Comparison of ENCODE assay signal across 15 cellular contexts in genomic region chr15:69712999-69713398, GRCh38.
DNase-seq lines count a peak whose midpoint lies in the region; ATAC-seq and TF ChIP-seq lines count a peak whose summit lies in the region.
"Had no signal": no experiment of that assay in that cellular context is flagged by ENCODE, and none has a peak within 500 bp of the region (broad histone marks: within the 10 kb centered on the region; RNA-seq: fewer than 3 reads in every experiment).

No MANE protein-coding gene starts in this region.

- dilution Hi-C loops in mammary epithelial cell (cut with HindIII; ENCODE audit: low sequenced_read_pairs): loop anchor here (5.0 kb wide), 2 partner anchors 44 to 111 kb away; no protein-coding TSS in a partner anchor

- H3K4me1 ChIP-seq in breast epithelium (no peaks in the 10 kb centered on the region), mammary epithelial cell (ENCODE audit: insufficient read depth, low read length) (peaks cover 6% of the 10 kb centered on the region), PC-3 (ENCODE audit: insufficient read depth, low read length) (peaks cover 25% of the 10 kb centered on the region), aorta (ENCODE audit: control insufficient read depth in 1 of 2, insufficient read depth in 2 of 2, low read length in 2 of 2) (no peaks in the 10 kb centered on the region)

- H3K27ac ChIP-seq in breast epithelium: peak overlapping the region; percentile 25 to 57
- no peak overlapping the region for H3K27ac ChIP-seq in mammary epithelial cell (ENCODE audit: insufficient read depth, low read depth, low read length)
- no peak overlapping the region for H3K27ac ChIP-seq in PC-3 (ENCODE audit: low read length)
- H3K27ac ChIP-seq in aorta (ENCODE audit: low read depth in 1 of 2, low read length in 2 of 2): no peak overlapping the region

- peak overlapping the region; percentile 89 to 96 (median 94) for H3K27ac Mint-ChIP-seq in immature natural killer cell
- H3K27ac Mint-ChIP-seq: B cell had no signal

- CTCF ChIA-PET in mammary epithelial cell (lab: Charles Lee; ENCODE audit: low non-redundant PET) (no interaction called here), PC-3 (lab: Charles Lee) (no interaction called here)

- H3K4me3 Mint-ChIP-seq in immature natural killer cell: peak overlapping the region in 2 of 5 donors; percentile 18
- H3K4me3 Mint-ChIP-seq: B cell had no signal

- peaks cover 54 to 80% of the 10 kb centered on the region in 2 donors for H3K4me1 Mint-ChIP-seq in immature natural killer cell

- H3K4me3 ChIP-seq in breast epithelium: no peak overlapping the region
- no peak overlapping the region for H3K4me3 ChIP-seq in mammary epithelial cell (replicated peaks in 1 of 3; ENCODE audit: insufficient read depth in 1 of 3, low read depth in 2 of 3, low read length in 3 of 3)
- H3K4me3 ChIP-seq in PC-3 (ENCODE audit: low read length): no peak overlapping the region
- no peak overlapping the region for H3K4me3 ChIP-seq in aorta (ENCODE audit: low read length in 2 of 2)

- H4K20me1 ChIP-seq in mammary epithelial cell (ENCODE audit: insufficient read depth, low read length): no peaks in the 10 kb centered on the region
- no peaks in the 10 kb centered on the region for H4K20me1 ChIP-seq in PC-3 (ENCODE audit: low read length)

- BruUV-seq in mammary epithelial cell (replicated peaks; lab: Mats Ljungman, UMichigan) (no TSS peak), PC-3 (replicated peaks; lab: Mats Ljungman, UMichigan) (no TSS peak)

- no peak for DNase-seq in breast epithelium (ENCODE audit: low spot score in 2 of 2)
- no peak for DNase-seq in mammary epithelial cell
- peak; percentile 59 for DNase-seq in PC-3
- no peak for DNase-seq in immature natural killer cell
- no peak for DNase-seq in DMS79 (lab: John Stamatoyannopoulos, UW)
- no peak for DNase-seq in G401 (ENCODE audit: low spot score)
- no peak for DNase-seq in aorta
- DNase-seq: activated CD4-positive, CD25-positive, alpha-beta regulatory T cell; activated T-cell treated with anti-CD3 and anti-CD28 coated beads, Interleukin-2, amount 50 U/mL, for 1 hour; EL; glutamatergic neuron; kidney; NCI-H510A had no signal

- 94% methylated on average over 2 of the region's 2 CpGs for WGBS in mammary epithelial cell (ENCODE audit: low coverage, missing lambda C conversion rate)
- WGBS in aorta, 2 donors: 88 to 90% methylated on average over 2 of the region's 2 CpGs

- POLR2A ChIA-PET in PC-3 (lab: Charles Lee; ENCODE audit: unreplicated experiment): no interaction called here

- peaks cover 3 to 10% (median 3%) of the 10 kb centered on the region in 3 donors for H3K36me3 Mint-ChIP-seq in immature natural killer cell

- peaks cover 12 to 20% (median 17%) of the 10 kb centered on the region in 3 donors for H3K27me3 Mint-ChIP-seq in immature natural killer cell (ENCODE audit: low read depth in 3 of 3)

- H3K9me3 Mint-ChIP-seq in immature natural killer cell: peaks cover 3 to 17% (median 10%) of the 10 kb centered on the region in 6 donors

- H3K9me3 ChIP-seq in breast epithelium: peaks cover 10 to 13% of the 10 kb centered on the region in 2 donors
- peaks cover 11% of the 10 kb centered on the region for H3K9me3 ChIP-seq in mammary epithelial cell (replicated peaks; ENCODE audit: insufficient read depth, low read length)
- H3K9me3 ChIP-seq in PC-3 (ENCODE audit: low read length): no peaks in the 10 kb centered on the region
- H3K9me3 ChIP-seq in aorta (ENCODE audit: control insufficient read depth, low read length): peaks cover 3% of the 10 kb centered on the region

- intact Hi-C loops in breast epithelium (cut with DNase I; ENCODE audit: low total_unique reads): loop anchor here (10.0 kb wide), 1 partner anchor 58 kb away; no protein-coding TSS in a partner anchor
- intact Hi-C loops in mammary epithelial cell (cut with micrococcal nuclease): no loop called here
- intact Hi-C loops in PC-3 (cut with micrococcal nuclease): no loop called here
- intact Hi-C loops in aorta (cut with DNase I): no loop called here

- in situ Hi-C loops in mammary epithelial cell (cut with MboI; ENCODE audit: low sequenced_read_pairs in 2 of 2): loop anchor here in 1 of 2 donors (25.0 kb wide), 1 partner anchor 201 kb away; no protein-coding TSS in a partner anchor
- in situ Hi-C loops in G401 (cut with HindIII; ENCODE audit: low sequenced_read_pairs): no loop called here

- TF ChIP-seq POLR2A in breast epithelium (IDR thresholded peaks at IDR 0.05): no peak

- H3K36me3 ChIP-seq in breast epithelium: no peaks in the 10 kb centered on the region
- H3K36me3 ChIP-seq in mammary epithelial cell (ENCODE audit: insufficient read depth, low read length): no peaks in the 10 kb centered on the region
- H3K36me3 ChIP-seq in PC-3 (ENCODE audit: low read depth, low read length): no peaks in the 10 kb centered on the region
- H3K36me3 ChIP-seq in aorta (ENCODE audit: control insufficient read depth in 1 of 2, insufficient read depth in 2 of 2, low read length in 1 of 2): no peaks in the 10 kb centered on the region

- H3K9me2 ChIP-seq in PC-3 (replicated peaks; ENCODE audit: low read length): no peaks in the 10 kb centered on the region

- H2AFZ ChIP-seq in mammary epithelial cell (ENCODE audit: low read depth, low read length) (no peak overlapping the region), PC-3 (ENCODE audit: low read length) (no peak overlapping the region)

- TF ChIP-seq CTCF in breast epithelium (IDR thresholded peaks at IDR 0.05): no peak
- no peak for TF ChIP-seq CTCF in mammary epithelial cell (conservative IDR thresholded peaks at IDR 0.05 in 1 of 2, IDR thresholded peaks at IDR 0.05 in 1 of 2; ENCODE audit: extremely low read depth in 1 of 2, insufficient read depth in 1 of 2, low read depth in 1 of 2, low read length in 2 of 2)
- no peak for TF ChIP-seq CTCF in PC-3 (conservative IDR thresholded peaks at IDR 0.05; ENCODE audit: low read depth, low read length)

- H3K9ac ChIP-seq in mammary epithelial cell (ENCODE audit: insufficient read depth, low read length) (no peak overlapping the region), PC-3 (ENCODE audit: low read length) (no peak overlapping the region)

- no peaks in the 10 kb centered on the region for H3F3A ChIP-seq in PC-3 (ENCODE audit: low read length, unreplicated experiment)

- no peak for ATAC-seq in PC-3
- no peak for ATAC-seq in aorta (ENCODE audit: low FRiP score)
- ATAC-seq in HG03571 (IDR thresholded peaks at IDR 0.05; ENCODE audit: unreplicated experiment): no peak

- H3K4me2 ChIP-seq in mammary epithelial cell (ENCODE audit: insufficient read depth, low read depth, low read length): no peak overlapping the region
- no peak overlapping the region for H3K4me2 ChIP-seq in PC-3 (ENCODE audit: low read length)

- H3K27me3 ChIP-seq in breast epithelium (no peaks in the 10 kb centered on the region), mammary epithelial cell (ENCODE audit: insufficient read depth, low read length) (peaks cover 3% of the 10 kb centered on the region), PC-3 (ENCODE audit: low read length) (no peaks in the 10 kb centered on the region), aorta (ENCODE audit: control insufficient read depth in 1 of 2, insufficient read depth in 2 of 2, low read length in 1 of 2) (no peaks in the 10 kb centered on the region)

- H3K79me2 ChIP-seq in mammary epithelial cell (ENCODE audit: insufficient read depth, low read length) (no peaks in the 10 kb centered on the region), PC-3 (ENCODE audit: low read length) (no peaks in the 10 kb centered on the region)

Comparison
In these comparisons a context has a peak if more than half of its experiments do, and no peak if none do; other contexts are left out.
1. H3K27ac ChIP-seq: peak in breast epithelium (2 of 2); none in mammary epithelial cell (single experiment), PC-3 (single experiment) and aorta (0 of 2).